ENCODE assay signal across 8 cellular contexts in the genomic region with DNA sequence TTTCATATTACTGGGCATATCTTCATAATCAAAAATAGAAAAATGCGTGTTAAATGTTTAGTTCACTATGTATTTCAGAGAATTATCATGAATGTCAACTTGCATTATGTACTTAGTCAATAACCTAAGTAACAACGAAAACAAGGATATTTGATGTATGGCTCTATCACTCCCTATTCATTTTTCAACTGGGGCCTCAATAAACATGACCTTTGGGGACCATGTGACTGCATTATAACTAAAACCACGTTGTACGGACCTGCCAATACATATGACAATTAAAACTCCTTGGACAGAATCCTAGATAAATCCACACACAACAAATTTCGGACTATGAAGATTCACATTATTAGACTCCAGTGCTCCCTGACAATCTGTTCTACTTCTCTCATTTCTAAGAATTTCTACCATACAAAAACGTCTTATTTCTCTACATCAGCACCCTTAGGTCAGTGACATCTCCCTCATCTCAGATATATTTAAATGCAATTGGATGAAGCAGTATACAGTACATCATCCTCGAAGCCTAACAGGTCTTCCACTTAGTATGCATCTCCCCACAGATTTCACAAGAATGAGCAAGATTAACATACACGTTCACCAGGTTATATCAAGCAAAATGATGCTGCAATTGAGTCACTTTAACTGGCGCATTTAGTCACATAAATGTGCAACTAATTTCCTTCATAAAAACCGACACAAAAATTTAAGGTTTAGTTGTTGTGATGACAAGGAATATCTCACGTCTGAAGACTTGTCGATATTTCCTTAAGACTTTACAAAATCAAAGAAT. TPM values are rescaled to one million over a fixed set of nuclear protein-coding genes. Genes with fewer than 3 reads are reported as not detected.
DNase-seq lines count a peak whose midpoint lies in the region; ATAC-seq and TF ChIP-seq lines count a peak whose summit lies in the region.

No MANE protein-coding gene starts in this region.

- H3K9me3 ChIP-seq in SJCRH30 (replicated peaks) (no peaks in the 10 kb centered on the region; the same call in 1 of the 2 replicates), esophagus squamous epithelium (no peaks in the 10 kb centered on the region), prostate gland (no peaks in the 10 kb centered on the region)

- WGBS in esophagus squamous epithelium, 2 donors: 13 to 14% methylated on average over 12 of the region's 12 CpGs
- WGBS in prostate gland: 25% methylated on average over 12 of the region's 12 CpGs

- DNase-seq in GM12865 (ENCODE audit: low read depth) (no peak), SJCRH30 (no peak), esophagus squamous epithelium (lab: John Stamatoyannopoulos, UW) (no peak), prostate gland (ENCODE audit: low spot score) (no peak), COLO829 (ENCODE audit: low spot score) (no peak)
- DNase-seq in stimulated activated naive CD4-positive, alpha-beta T cell (lab: John Stamatoyannopoulos, UW): no peak

- no peak for TF ChIP-seq POLR2A in esophagus squamous epithelium (IDR thresholded peaks at IDR 0.05)
- TF ChIP-seq POLR2A in prostate gland (IDR thresholded peaks at IDR 0.05): no peak

- peak overlapping the region; percentile 88 for H3K27ac ChIP-seq in SJCRH30
- peak overlapping the region in 2 of 4 donors; percentile 96 to 98 for H3K27ac ChIP-seq in esophagus squamous epithelium
- no peak overlapping the region for H3K27ac ChIP-seq in prostate gland

- intact Hi-C loops in esophagus squamous epithelium (cut with DNase I) (no loop called here), prostate gland (cut with DNase I) (no loop called here)

- peak overlapping the region; percentile 93 for H3K4me3 ChIP-seq in GM12865 (ENCODE audit: low read depth, low read length)
- peak overlapping the region; percentile 98 for H3K4me3 ChIP-seq in SJCRH30
- H3K4me3 ChIP-seq in esophagus squamous epithelium: peak overlapping the region; percentile 78 to 99 (median 90)
- peak overlapping the region; percentile 99 to 100 for H3K4me3 ChIP-seq in prostate gland

- H3K36me3 ChIP-seq in SJCRH30: no peaks in the 10 kb centered on the region
- H3K36me3 ChIP-seq in esophagus squamous epithelium: no peaks in the 10 kb centered on the region
- no peaks in the 10 kb centered on the region for H3K36me3 ChIP-seq in prostate gland

- no peak for TF ChIP-seq CTCF in GM12865 (IDR thresholded peaks at IDR 0.05; ENCODE audit: insufficient read depth, low read depth, low read length, missing control alignments)
- no peak for TF ChIP-seq CTCF in esophagus squamous epithelium (IDR thresholded peaks at IDR 0.05)
- TF ChIP-seq CTCF in prostate gland (IDR thresholded peaks at IDR 0.05): no peak

- no peak for ATAC-seq in GM18861 (IDR thresholded peaks at IDR 0.05; ENCODE audit: unreplicated experiment)
- ATAC-seq in HG03354 (IDR thresholded peaks at IDR 0.05; ENCODE audit: poor library complexity, severe bottlenecking, unreplicated experiment): no peak

- H3K4me1 ChIP-seq in SJCRH30 (peaks cover 9% of the 10 kb centered on the region), esophagus squamous epithelium (peaks cover 24 to 77% (median 32%) of the 10 kb centered on the region in 3 donors), prostate gland (replicated peaks) (peaks cover 6% of the 10 kb centered on the region)

- H3K27me3 ChIP-seq in SJCRH30 (no peaks in the 10 kb centered on the region), esophagus squamous epithelium (no peaks in the 10 kb centered on the region), prostate gland (replicated peaks; ENCODE audit: insufficient read depth) (no peaks in the 10 kb centered on the region)

RNA-seq across cellular contexts. Expression of a gene that starts 1.5 kb away (rescaled TPM):
- total RNA-seq in SJCRH30 (2014; rRNA removed; shearing (Covaris generic)): 210 and 222 TPM in 2 replicates
- total RNA-seq in esophagus squamous epithelium: 10 to 100 TPM; 32.6 to 52.8 (median 43.3) TPM
- 10 to 100 TPM; 49.0 to 71.5 TPM for total RNA-seq in prostate gland

RNA-seq across cellular contexts. Expression of a gene that starts 27.1 kb away (rescaled TPM):
- 93.2 and 117 TPM in 2 replicates for total RNA-seq in SJCRH30 (2014; rRNA removed; shearing (Covaris generic))
- total RNA-seq in esophagus squamous epithelium (10 to 100 TPM; 22.9 to 59.9 (median 43.4) TPM), prostate gland (10 to 100 TPM; 39.8 to 64.9 TPM)
